Comparison of ENCODE assay signal across 24 cellular contexts in genomic region chr4:83436680-83437079, GRCh38.
"Had no signal": no experiment of that assay in that cellular context is flagged by ENCODE, and none has a peak within 500 bp of the region (broad histone marks: within the 10 kb centered on the region; RNA-seq: fewer than 3 reads in every experiment).

No MANE protein-coding gene starts in this region.

- H3K4me2 ChIP-seq: KMS-11 had no signal

- H3K27me3 ChIP-seq: SJCRH30 had no signal

- H3K4me3 ChIP-seq: SJCRH30 had no signal

- ATAC-seq: HepG2, Panc1, PC-3, T-cell had no signal

- H3K9ac ChIP-seq: KMS-11 had no signal

- H3K9me3 ChIP-seq: SJCRH30 had no signal

- H3K27me3 Mint-ChIP-seq: T-cell had no signal

- DNase-seq: IMR-90, Kasumi-1, MM.1S, NCI-H1092 treated with DMSO at 0.1 percent for 48 hours, NCI-H1436, NCI-H187, NCI-H2029, NCI-H2081 treated with DMSO at 0.1 percent for 48 hours, NCI-H2171, NCI-H226, NCI-H446, NCI-H510A, NCI-H524 treated with DMSO at 0.1 percent for 48 hours, NCI-H69, NCI-H774, PC-3, SHP77 treated with DMSO at 0.1 percent for 48 hours, SJCRH30, SW 1271, T-cell had no signal

- H3K9me3 Mint-ChIP-seq: T-cell had no signal

- H3K27ac Mint-ChIP-seq: T-cell had no signal

- H3K4me1 ChIP-seq: SJCRH30 had no signal

- H3K4me3 Mint-ChIP-seq: T-cell had no signal

- H3K27ac ChIP-seq: KMS-11, RWPE1, SJCRH30 had no signal
